Comparison of ENCODE assay signal across 1 cellular context in genomic region chr12:75666126-75666979, GRCh38.
TF ChIP-seq lines count a peak whose summit lies in the region.

No MANE protein-coding gene starts in this region.

TF ChIP-seq in HepG2, 621 proteins besides CTCF, POLR2A, EP300 and RAD21 (continued from another document and continues in another):
- TF ChIP-seq MEIS2 (CRISPR knock-in tag; IDR thresholded peaks at IDR 0.05) (0 out of 2 replicates have a peak, but pooled peaks have one; percentile 19), ZNF350 (CRISPR knock-in tag; IDR thresholded peaks at IDR 0.05; ENCODE audit: borderline replicate concordance, low read depth) (no peak), HIC2 (CRISPR knock-in tag; IDR thresholded peaks at IDR 0.05; ENCODE audit: low read depth) (no peak), AGO1 (IDR thresholded peaks at IDR 0.05; ENCODE audit: low read depth, low read length, poor library complexity, severe bottlenecking) (no peak), ATF7 (IDR thresholded peaks at IDR 0.05) (peak; percentile 71), ATF7 (CRISPR knock-in tag; IDR thresholded peaks at IDR 0.05) (0 out of 2 replicates have a peak, but pooled peaks have one; percentile 46), ZNF615 (CRISPR knock-in tag; IDR thresholded peaks at IDR 0.05; ENCODE audit: borderline replicate concordance) (no peak), DR1 (CRISPR knock-in tag; IDR thresholded peaks at IDR 0.05) (no peak), DMAP1 (CRISPR knock-in tag; IDR thresholded peaks at IDR 0.05) (0 out of 2 replicates have a peak, but pooled peaks have one; percentile 53), CREBL2 (CRISPR knock-in tag; IDR thresholded peaks at IDR 0.05; ENCODE audit: borderline replicate concordance) (no peak), MTA3 (CRISPR knock-in tag; IDR thresholded peaks at IDR 0.05) (no peak), RBM39 (IDR thresholded peaks at IDR 0.05; ENCODE audit: low read depth, low read length, poor library complexity, severe bottlenecking) (no peak), IRF1 (CRISPR knock-in tag; IDR thresholded peaks at IDR 0.05; ENCODE audit: low read depth) (no peak), U2AF1 (optimal IDR thresholded peaks at IDR 0.05; ENCODE audit: low read depth, low read length) (no peak), ZBTB3 (CRISPR knock-in tag; IDR thresholded peaks at IDR 0.05; ENCODE audit: borderline replicate concordance, low read depth) (no peak), ZNF790 (CRISPR knock-in tag; IDR thresholded peaks at IDR 0.05; ENCODE audit: borderline replicate concordance) (no peak), PAXIP1 (CRISPR knock-in tag; conservative IDR thresholded peaks at IDR 0.05) (peak; percentile 98), SIX1 (CRISPR knock-in tag; IDR thresholded peaks at IDR 0.05; ENCODE audit: borderline replicate concordance) (peak; percentile 70; the same call in 1 of the 2 replicates), UBTF (CRISPR knock-in tag; IDR thresholded peaks at IDR 0.05) (no peak), YEATS2 (CRISPR knock-in tag; IDR thresholded peaks at IDR 0.05; ENCODE audit: borderline replicate concordance) (no peak), RFX3 (CRISPR knock-in tag; IDR thresholded peaks at IDR 0.05) (no peak), PAWR (CRISPR knock-in tag; IDR thresholded peaks at IDR 0.05; ENCODE audit: borderline replicate concordance) (no peak), CSRNP1 (CRISPR knock-in tag; IDR thresholded peaks at IDR 0.05) (peak; percentile 51), MAX (IDR thresholded peaks at IDR 0.05) (no peak; the same call in 1 of the 2 replicates), NFE2L1 (CRISPR knock-in tag; IDR thresholded peaks at IDR 0.05; ENCODE audit: borderline replicate concordance) (no peak), TP53 (CRISPR knock-in tag; conservative IDR thresholded peaks at IDR 0.05) (0 out of 2 replicates have a peak, but pooled peaks have one; percentile 36), SNAPC5 (CRISPR knock-in tag; IDR thresholded peaks at IDR 0.05; ENCODE audit: borderline replicate concordance) (no peak), ZNF362 (CRISPR knock-in tag; IDR thresholded peaks at IDR 0.05; ENCODE audit: borderline replicate concordance) (peak; percentile 97), PLSCR1 (CRISPR knock-in tag; IDR thresholded peaks at IDR 0.05; ENCODE audit: borderline replicate concordance) (no peak), ZNF260 (CRISPR knock-in tag; IDR thresholded peaks at IDR 0.05; ENCODE audit: borderline replicate concordance, low read depth) (no peak), ZNF614 (CRISPR knock-in tag; IDR thresholded peaks at IDR 0.05; ENCODE audit: borderline replicate concordance) (no peak; the same call in 1 of the 2 replicates), ZFP1 (CRISPR knock-in tag; IDR thresholded peaks at IDR 0.05) (peak; percentile 38; the same call in 1 of the 2 replicates), GLI4 (CRISPR knock-in tag; IDR thresholded peaks at IDR 0.05; ENCODE audit: borderline replicate concordance) (no peak), CBFB (CRISPR knock-in tag; IDR thresholded peaks at IDR 0.05) (peak; percentile 81), ZNF691 (CRISPR knock-in tag; IDR thresholded peaks at IDR 0.05; ENCODE audit: borderline replicate concordance, low read depth) (no peak), ZFP36L1 (CRISPR knock-in tag; IDR thresholded peaks at IDR 0.05) (no peak), ZNF768 (CRISPR knock-in tag; IDR thresholded peaks at IDR 0.05) (no peak), ZBTB33 (CRISPR knock-in tag; IDR thresholded peaks at IDR 0.05) (no peak), AKAP8 (CRISPR knock-in tag; IDR thresholded peaks at IDR 0.05) (no peak), FOXP4 (CRISPR knock-in tag; IDR thresholded peaks at IDR 0.05) (peak; percentile 87), ZC3H13 (CRISPR knock-in tag; IDR thresholded peaks at IDR 0.05) (no peak), ZNF670 (CRISPR knock-in tag; IDR thresholded peaks at IDR 0.05; ENCODE audit: borderline replicate concordance) (0 out of 2 replicates have a peak, but pooled peaks have one; percentile 31)
